ENCODE assay signal across 18 cellular contexts in genomic region chr5:17222679-17223078, GRCh38. TPM values are rescaled to one million over a fixed set of nuclear protein-coding genes. Genes with fewer than 3 reads are reported as not detected.
DNase-seq lines count a peak whose midpoint lies in the region; ATAC-seq, FAIRE-seq and TF ChIP-seq lines count a peak whose summit lies in the region.
"Had no signal": no experiment of that assay in that cellular context is flagged by ENCODE, and none has a peak within 500 bp of the region (broad histone marks: within the 10 kb centered on the region; RNA-seq: fewer than 3 reads in every experiment).

No MANE protein-coding gene starts in this region.

- peaks cover 99% of the 10 kb centered on the region for H3K79me2 ChIP-seq in astrocyte (ENCODE audit: insufficient read depth, low read length)

- H3K4me3 ChIP-seq in A673 (ENCODE audit: low read depth, low read length, poor library complexity, severe bottlenecking) (peak overlapping the region; percentile 91), astrocyte (ENCODE audit: insufficient read depth, low read depth, low read length) (no peak overlapping the region)
- H3K4me3 ChIP-seq: psoas muscle, SJCRH30, tibial nerve had no signal

- no peak for TF ChIP-seq CTCF in A673 (conservative IDR thresholded peaks at IDR 0.05; ENCODE audit: low read depth, low read length)
- TF ChIP-seq CTCF in astrocyte (IDR thresholded peaks at IDR 0.05; ENCODE audit: insufficient read depth, low read depth, low read length): no peak

- H3K36me3 ChIP-seq in A673 (ENCODE audit: insufficient read depth, low read length, poor library complexity, severe bottlenecking): peaks cover 39% of the 10 kb centered on the region
- H3K36me3 ChIP-seq in astrocyte (ENCODE audit: insufficient read depth, low read length): peaks cover 2% of the 10 kb centered on the region
- H3K36me3 ChIP-seq: SJCRH30, tibial nerve had no signal

- H3K4me2 ChIP-seq in astrocyte (ENCODE audit: low read length): peak overlapping the region; percentile 79

- H2AFZ ChIP-seq in astrocyte (ENCODE audit: low read depth, low read length): no peak overlapping the region

- H3K27ac ChIP-seq in A673 (ENCODE audit: low read depth, low read length, poor library complexity, severe bottlenecking) (peak overlapping the region; percentile 61), astrocyte (ENCODE audit: low read depth, low read length) (peak overlapping the region; percentile 22)
- H3K27ac ChIP-seq: psoas muscle, SJCRH30 had no signal

- no peak for ATAC-seq in GM21786 (IDR thresholded peaks at IDR 0.05; ENCODE audit: unreplicated experiment)
- ATAC-seq: psoas muscle had no signal

- intact Hi-C loops in A673 (cut with micrococcal nuclease; ENCODE audit: unreplicated experiment): no loop called here
- intact Hi-C loops in activated naive CD4-positive, alpha-beta T cell treated with anti-CD3 and anti-CD28 coated beads for 36 hours (cut with micrococcal nuclease): no loop called here

- H3K4me1 Mint-ChIP-seq in IgD-negative memory B cell: peaks cover 64 to 69% (median 64%) of the 10 kb centered on the region in 3 donors
- H3K4me1 Mint-ChIP-seq in astrocyte (ENCODE audit: low read depth, unreplicated experiment): peaks cover 64% of the 10 kb centered on the region
- peaks cover 7% of the 10 kb centered on the region for H3K4me1 Mint-ChIP-seq in activated naive CD4-positive, alpha-beta T cell treated with anti-CD3 and anti-CD28 coated beads for 36 hours (ENCODE audit: low read depth)

- BruUV-seq in A673 (replicated peaks; lab: Mats Ljungman, UMichigan): no TSS peak

- peak overlapping the region; percentile 36 for H3K9ac ChIP-seq in astrocyte (ENCODE audit: low read length)

- H3K27me3 ChIP-seq in A673 (replicated peaks; ENCODE audit: insufficient read depth, low read depth, low read length, poor library complexity) (no peaks in the 10 kb centered on the region), astrocyte (ENCODE audit: insufficient read depth, low read length) (no peaks in the 10 kb centered on the region)
- H3K27me3 ChIP-seq: SJCRH30 had no signal

- peak; percentile 69 for FAIRE-seq in astrocyte (lab: Jason Lieb, UNC)
- FAIRE-seq: islet of Langerhans had no signal

- peaks cover 71% of the 10 kb centered on the region for H4K20me1 ChIP-seq in astrocyte (ENCODE audit: insufficient read depth, low read length)

- H3K9me3 ChIP-seq in A673 (ENCODE audit: low read depth, low read length, poor library complexity, severe bottlenecking) (no peaks in the 10 kb centered on the region), astrocyte (ENCODE audit: insufficient read depth, low read depth, low read length) (no peaks in the 10 kb centered on the region)
- H3K9me3 ChIP-seq: psoas muscle, SJCRH30, tibial nerve had no signal

- H3K27ac Mint-ChIP-seq in IgD-negative memory B cell (peak overlapping the region in 2 of 3 donors; percentile 78 to 96), astrocyte (ENCODE audit: unreplicated experiment) (peak overlapping the region; percentile 22)
- no peak overlapping the region for H3K27ac Mint-ChIP-seq in activated naive CD4-positive, alpha-beta T cell treated with anti-CD3 and anti-CD28 coated beads for 36 hours
- H3K27ac Mint-ChIP-seq: activated naive CD8-positive, alpha-beta T cell; dendritic cell treated with granulocyte-macrophage colony-stimulating factor and Interleukin-4, amounts not matched to agents 40 ng/mL and 50 ng/mL, for 4 days had no signal

- peaks cover 65% of the 10 kb centered on the region for H3K4me1 ChIP-seq in A673 (ENCODE audit: insufficient read depth, low read length, poor library complexity, severe bottlenecking)
- peaks cover 53% of the 10 kb centered on the region for H3K4me1 ChIP-seq in astrocyte (ENCODE audit: insufficient read depth, low read length)
- H3K4me1 ChIP-seq: psoas muscle, SJCRH30 had no signal

- POLR2A ChIA-PET in A673 (lab: Charles Lee; ENCODE audit: low non-redundant PET): no interaction called here

- H3K4me3 Mint-ChIP-seq in IgD-negative memory B cell (peak overlapping the region in 3 of 4 donors; percentile 75 to 89 (median 82)), astrocyte (ENCODE audit: unreplicated experiment) (peak overlapping the region; percentile 63)
- H3K4me3 Mint-ChIP-seq in activated naive CD4-positive, alpha-beta T cell treated with anti-CD3 and anti-CD28 coated beads for 36 hours: no peak overlapping the region
- H3K4me3 Mint-ChIP-seq: activated naive CD8-positive, alpha-beta T cell; dendritic cell treated with granulocyte-macrophage colony-stimulating factor and Interleukin-4, amounts not matched to agents 40 ng/mL and 50 ng/mL, for 4 days had no signal

- CTCF ChIA-PET in A673 (lab: Charles Lee): no interaction called here
- CTCF ChIA-PET in activated naive CD4-positive, alpha-beta T cell treated with anti-CD3 and anti-CD28 coated beads for 36 hours (lab: Charles Lee): no interaction called here

- DNase-seq in A673 (ENCODE audit: low spot score) (no peak), astrocyte (ENCODE audit: low read depth) (no peak), iris pigment epithelial cell (ENCODE audit: low read depth) (peak; percentile 24), NCI-H2081 (lab: John Stamatoyannopoulos, UW) (no peak), NCI-H226 (no peak)
- no peak for DNase-seq in activated naive CD4-positive, alpha-beta T cell treated with anti-CD3 and anti-CD28 coated beads for 36 hours
- DNase-seq: KG1; NCI-H1436 treated with DMSO at 0.1 percent for 48 hours; NCI-H748 treated with DMSO at 0.1 percent for 48 hours; psoas muscle; SJCRH30; stimulated activated CD8-positive, alpha-beta memory T cell treated with anti-CD3 and anti-CD28 coated beads, Interleukin-4, amount 100 ng/mL, for 48 hours had no signal

- peaks cover 2% of the 10 kb centered on the region for H3K27me3 Mint-ChIP-seq in IgD-negative memory B cell
- no peaks in the 10 kb centered on the region for H3K27me3 Mint-ChIP-seq in astrocyte (ENCODE audit: low read depth, unreplicated experiment)
- peaks cover 40% of the 10 kb centered on the region for H3K27me3 Mint-ChIP-seq in activated naive CD4-positive, alpha-beta T cell treated with anti-CD3 and anti-CD28 coated beads for 36 hours (ENCODE audit: low read depth)

- H3K9me3 Mint-ChIP-seq in IgD-negative memory B cell (no peaks in the 10 kb centered on the region), astrocyte (ENCODE audit: unreplicated experiment) (no peaks in the 10 kb centered on the region)
- H3K9me3 Mint-ChIP-seq in activated naive CD4-positive, alpha-beta T cell treated with anti-CD3 and anti-CD28 coated beads for 36 hours: no peaks in the 10 kb centered on the region
- H3K9me3 Mint-ChIP-seq: dendritic cell treated with granulocyte-macrophage colony-stimulating factor and Interleukin-4, amounts not matched to agents 40 ng/mL and 50 ng/mL, for 4 days had no signal

- peaks cover 2% of the 10 kb centered on the region for H3K36me3 Mint-ChIP-seq in IgD-negative memory B cell
- peaks cover 10% of the 10 kb centered on the region for H3K36me3 Mint-ChIP-seq in astrocyte (ENCODE audit: low read depth, unreplicated experiment)
- peaks cover 2% of the 10 kb centered on the region for H3K36me3 Mint-ChIP-seq in activated naive CD4-positive, alpha-beta T cell treated with anti-CD3 and anti-CD28 coated beads for 36 hours (ENCODE audit: low read depth)
- H3K36me3 Mint-ChIP-seq: activated naive CD8-positive, alpha-beta T cell had no signal

RNA-seq across cellular contexts. Expression of gene BASP1, which starts 5.2 kb away (rescaled TPM):
- total RNA-seq in A673 (2021): 394 and 397 TPM in 2 replicates
- polyA plus RNA-seq in IgD-negative memory B cell: 149 TPM
- total RNA-seq in astrocyte: 260 and 273 TPM in 2 replicates
- total RNA-seq in activated naive CD4-positive, alpha-beta T cell treated with anti-CD3 and anti-CD28 coated beads for 36 hours: under 1 TPM; 0.62 to 0.94 TPM
- total RNA-seq: SJCRH30 had no signal

Comparison
In these comparisons a context has a peak if more than half of its experiments do, and no peak if none do; other contexts are left out.
1. RNA of gene BASP1, which starts 5.2 kb away (total RNA-seq): 394 to 397 TPM in A673 and 260 to 273 TPM in astrocyte; 0.62 to 0.94 TPM in activated naive CD4-positive, alpha-beta T cell treated with anti-CD3 and anti-CD28 coated beads for 36 hours; every median in the first group is over 100 times any median in the second.